Comparison of ENCODE assay signal across 22 cellular contexts in genomic region chr12:57181561-57182155, GRCh38. TPM values are rescaled to one million over a fixed set of nuclear protein-coding genes. Genes with fewer than 3 reads are reported as not detected.
DNase-seq lines count a peak whose midpoint lies in the region; TF ChIP-seq lines count a peak whose summit lies in the region.
"Had no signal": no experiment of that assay in that cellular context is flagged by ENCODE, and none has a peak within 500 bp of the region (broad histone marks: within the 10 kb centered on the region; RNA-seq: fewer than 3 reads in every experiment).

No MANE protein-coding gene starts in this region.

- WGBS in suprapubic skin, result 39% methylated on average over 5 of the region's 5 CpGs

- TF ChIP-seq CTCF in RWPE1 (conservative IDR thresholded peaks at IDR 0.05; ENCODE audit: low read depth), result no peak
- TF ChIP-seq CTCF in fibroblast of mammary gland (conservative IDR thresholded peaks at IDR 0.05; ENCODE audit: control insufficient read depth, insufficient read depth, low read depth, low read length), result no peak
- no peak for TF ChIP-seq CTCF in suprapubic skin (IDR thresholded peaks at IDR 0.05)

- H3K27ac ChIP-seq in RWPE1 (peak overlapping the region; percentile 64), suprapubic skin (peak overlapping the region; percentile 29)
- H3K27ac ChIP-seq: BLaER1 treated with 17β-estradiol and CSF1 and Interleukin-3, amounts not matched to agents 10 nM and 100 nM; KMS-11; psoas muscle had no signal

- H3K36me3 ChIP-seq in suprapubic skin, result peaks cover 82% of the 10 kb centered on the region

- POLR2A ChIA-PET in RWPE1 (lab: Yijun Ruan, JAX; ENCODE audit: low non-redundant PET), result no interaction called here

- H3K27me3 ChIP-seq in suprapubic skin, result no peaks in the 10 kb centered on the region
- H3K27me3 ChIP-seq: BLaER1 treated with 17β-estradiol and CSF1 and Interleukin-3, amounts not matched to agents 10 nM and 100 nM had no signal

- H3K9me3 ChIP-seq in suprapubic skin, result no peaks in the 10 kb centered on the region
- H3K9me3 ChIP-seq: BLaER1 treated with 17β-estradiol and CSF1 and Interleukin-3, amounts not matched to agents 10 nM and 100 nM; psoas muscle had no signal

- no peak for TF ChIP-seq EP300 in suprapubic skin (IDR thresholded peaks at IDR 0.05)

- peaks cover 39% of the 10 kb centered on the region for H3K4me1 ChIP-seq in suprapubic skin
- H3K4me1 ChIP-seq: psoas muscle had no signal

- no peak for TF ChIP-seq POLR2A in suprapubic skin (IDR thresholded peaks at IDR 0.05)

- CTCF ChIA-PET in RWPE1 (lab: Yijun Ruan, JAX), result interaction anchor here (0.7 to 9.6 kb wide), 3 partner anchors 14 to 65 kb away, joined by 3 to 89 read pairs (median 4); partner anchors contain the start of gene LRP1

- peak; percentile 63 for DNase-seq in ELF-1 (ENCODE audit: low read depth, low spot score)
- no peak for DNase-seq in RWPE1 (ENCODE audit: low spot score)
- peak; percentile 73 for DNase-seq in fibroblast of mammary gland (ENCODE audit: low read depth)
- no peak for DNase-seq in suprapubic skin (ENCODE audit: low spot score in 2 of 2)
- DNase-seq in activated CD4-positive, alpha-beta T cell treated with anti-CD3 and anti-CD28 coated beads, Interleukin-2, amount 50 U/mL, for 1 hour, result no peak
- no peak for DNase-seq in DMS53 treated with DMSO at 0.1 percent for 48 hours (lab: John Stamatoyannopoulos, UW; ENCODE audit: unreplicated experiment)
- DNase-seq in activated CD4-positive, alpha-beta T cell treated with anti-CD3 and anti-CD28 coated beads for 1 hour, result no peak
- DNase-seq: activated naive CD4-positive, alpha-beta T cell; activated T-cell treated with anti-CD3 and anti-CD28 coated beads, Interleukin-2, amount 50 U/mL, for 24 hours; amygdala; foreskin melanocyte; NCI-H187 treated with DMSO at 0.1 percent for 48 hours; NCI-H226; NCI-H774; psoas muscle; stimulated activated naive CD4-positive, alpha-beta T cell treated with Interleukin-2 at 50 U/mL for 16 hours had no signal

- no peak overlapping the region for H3K4me3 ChIP-seq in fibroblast of mammary gland (ENCODE audit: control insufficient read depth, low read depth, low read length)
- H3K4me3 ChIP-seq in suprapubic skin, result no peak overlapping the region
- H3K4me3 ChIP-seq: BLaER1 treated with 17β-estradiol and CSF1 and Interleukin-3, amounts not matched to agents 10 nM and 100 nM; psoas muscle; smooth muscle cell had no signal

RNA-seq across cellular contexts. Expression of gene LRP1-AS, which starts 34.2 kb away (rescaled TPM):
- not detected for total RNA-seq in suprapubic skin
- total RNA-seq: cardiac septum, liver, psoas muscle, Right ventricle myocardium inferior, smooth muscle cell had no signal

RNA-seq across cellular contexts. Expression of gene NXPH4, which starts 34.9 kb away (rescaled TPM):
- total RNA-seq in suprapubic skin, result 10 to 100 TPM in 3 of 4 donors, 1 to 10 TPM in 1; 7.1 to 26.0 (median 18.3) TPM
- total RNA-seq: liver had no signal

RNA-seq across cellular contexts. Expression of gene SHMT2, which starts 47.9 kb away (rescaled TPM):
- 10 to 100 TPM; 53.5 to 87.2 (median 70.3) TPM for total RNA-seq in suprapubic skin

RNA-seq across cellular contexts. Expression of gene LRP1, which starts 53.4 kb away (rescaled TPM):
- total RNA-seq in suprapubic skin, result 100 to 1,000 TPM in 2 of 4 donors, 10 to 100 TPM in 2; 83.1 to 149 (median 106) TPM

Comparison
In these comparisons a context has a peak if more than half of its experiments do, and no peak if none do; other contexts are left out.
1. DNase-seq: peak in ELF-1 (single experiment) and fibroblast of mammary gland (single experiment); none in RWPE1 (single experiment), suprapubic skin (0 of 2), activated CD4-positive, alpha-beta T cell treated with anti-CD3 and anti-CD28 coated beads, Interleukin-2, amount 50 U/mL, for 1 hour (single experiment), DMS53 treated with DMSO at 0.1 percent for 48 hours (single experiment) and activated CD4-positive, alpha-beta T cell treated with anti-CD3 and anti-CD28 coated beads for 1 hour (single experiment).